ENCODE assay signal across 27 cellular contexts in the genomic region with DNA sequence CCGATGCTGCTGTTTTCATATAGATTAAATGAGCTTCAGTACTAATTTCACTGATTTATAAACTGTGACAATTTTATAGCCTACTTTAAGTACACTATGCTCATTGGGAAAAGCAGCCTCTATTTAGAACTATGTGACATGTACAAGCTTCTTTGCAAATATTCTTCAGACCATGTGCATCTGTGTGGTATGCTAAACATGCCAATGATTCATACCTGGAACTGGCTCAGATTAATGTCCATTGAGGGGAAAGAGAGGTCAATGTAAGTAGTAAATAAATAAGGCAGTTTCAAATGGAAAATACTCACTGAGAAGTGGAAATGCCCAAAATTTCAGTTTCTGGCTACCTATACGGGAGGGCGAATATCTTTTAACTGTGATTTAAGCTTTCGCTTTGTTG.
DNase-seq lines count a peak whose midpoint lies in the region; ATAC-seq and TF ChIP-seq lines count a peak whose summit lies in the region.
"Had no signal": no experiment of that assay in that cellular context is flagged by ENCODE, and none has a peak within 500 bp of the region (broad histone marks: within the 10 kb centered on the region; RNA-seq: fewer than 3 reads in every experiment).

No MANE protein-coding gene starts in this region.

- H3K4me1 Mint-ChIP-seq in Caco-2 (ENCODE audit: low read depth, unreplicated experiment): no peaks in the 10 kb centered on the region

- H3K27me3 Mint-ChIP-seq in Caco-2 (ENCODE audit: insufficient read depth, unreplicated experiment): no peaks in the 10 kb centered on the region
- H3K27me3 Mint-ChIP-seq: CD4-positive, alpha-beta T cell had no signal

- H3K36me3 ChIP-seq in Caco-2 (ENCODE audit: control insufficient read depth, insufficient read depth, low read length) (no peaks in the 10 kb centered on the region), thyroid gland (no peaks in the 10 kb centered on the region)
- H3K36me3 ChIP-seq: BLaER1, Peyer's patch had no signal

- H3K4me3 Mint-ChIP-seq in Caco-2 (ENCODE audit: unreplicated experiment): no peak overlapping the region
- H3K4me3 Mint-ChIP-seq: CD4-positive, alpha-beta T cell; H9; HFFc6 had no signal

- H3K4me3 ChIP-seq in Caco-2 (ENCODE audit: low read depth, low read length) (no peak overlapping the region), thyroid gland (replicated peaks in 1 of 3) (no peak overlapping the region)
- H3K4me3 ChIP-seq: BLaER1, GM23248, Peyer's patch had no signal

- CTCF ChIA-PET in Caco-2 (lab: Charles Lee): no interaction called here

- WGBS in thyroid gland, 2 donors: 92 to 94% methylated on average over 4 of the region's 4 CpGs

- H3K27me3 ChIP-seq in Caco-2 (replicated peaks; ENCODE audit: control insufficient read depth, insufficient read depth, low read length): no peaks in the 10 kb centered on the region
- H3K27me3 ChIP-seq in thyroid gland: no peaks in the 10 kb centered on the region
- H3K27me3 ChIP-seq: BLaER1, Peyer's patch had no signal

- intact Hi-C loops in Caco-2 (cut with micrococcal nuclease; ENCODE audit: unreplicated experiment): no loop called here
- intact Hi-C loops in thyroid gland (cut with DNase I): no loop called here

- no peak for TF ChIP-seq POLR2A in thyroid gland (IDR thresholded peaks at IDR 0.05)

- TF ChIP-seq CTCF in Caco-2 (IDR thresholded peaks at IDR 0.05; ENCODE audit: insufficient read depth in 1 of 2, low read depth in 1 of 2, low read length in 1 of 2, severe bottlenecking in 1 of 2, unreplicated experiment in 1 of 2) (no peak), thyroid gland (IDR thresholded peaks at IDR 0.05) (no peak)

- H3K27ac Mint-ChIP-seq in Caco-2 (ENCODE audit: unreplicated experiment): no peak overlapping the region
- H3K27ac Mint-ChIP-seq: CD4-positive, alpha-beta T cell; HFFc6 had no signal

- no peak for ATAC-seq in HG03097 (IDR thresholded peaks at IDR 0.05; ENCODE audit: low FRiP score, unreplicated experiment)
- ATAC-seq: HepG2, Right ventricle myocardium inferior had no signal

- POLR2A ChIA-PET in Caco-2 (lab: Charles Lee): no interaction called here

- no TSS peak for BruUV-seq in Caco-2 (replicated peaks; lab: Mats Ljungman, UMichigan)

- no peak overlapping the region for H3K27ac ChIP-seq in thyroid gland
- H3K27ac ChIP-seq: BLaER1, GM23248, Peyer's patch had no signal

- no peaks in the 10 kb centered on the region for H3K36me3 Mint-ChIP-seq in Caco-2 (ENCODE audit: insufficient read depth, unreplicated experiment)

- peaks cover 5% of the 10 kb centered on the region for H3K9me3 Mint-ChIP-seq in Caco-2 (ENCODE audit: unreplicated experiment)

- H3K4me1 ChIP-seq in Caco-2: no peaks in the 10 kb centered on the region
- H3K4me1 ChIP-seq in thyroid gland: no peaks in the 10 kb centered on the region
- H3K4me1 ChIP-seq: BLaER1, Peyer's patch had no signal

- H3K9me3 ChIP-seq in Caco-2 (no peaks in the 10 kb centered on the region), thyroid gland (no peaks in the 10 kb centered on the region)
- H3K9me3 ChIP-seq: Peyer's patch had no signal

- DNase-seq in HT1080 (ENCODE audit: low read depth) (peak; percentile 40), astrocyte of the hippocampus (ENCODE audit: low read depth, low spot score) (peak; percentile 68), iris pigment epithelial cell (ENCODE audit: low read depth) (peak; percentile 5), renal cortical epithelial cell (ENCODE audit: low read depth) (peak; percentile 3), Caco-2 (no peak), middle frontal gyrus (ENCODE audit: extremely low spot score, low spot score) (no peak), thyroid gland (no peak)
- DNase-seq: CD4-positive, alpha-beta T cell; COR-L47; DMS 273 treated with DMSO at 0.1 percent for 48 hours; DMS79 treated with DMSO at 0.1 percent for 48 hours; GM23248; H9; HFFc6; KBM-7; MV-4-11; NCI-H1105 treated with DMSO at 0.1 percent for 48 hours; NCI-H2029 treated with DMSO at 0.1 percent for 48 hours; NCI-H226; NCI-H510A treated with DMSO at 0.1 percent for 48 hours; NCI-H774; NK-92 treated with Interleukin-12 subunit alpha and Interleukin-12 subunit beta, amount 100 ng/mL, for 24 hours; Peyer's patch had no signal

Comparison
In these comparisons a context has a peak if more than half of its experiments do, and no peak if none do; other contexts are left out.
1. DNase-seq: peak in HT1080 (single experiment), astrocyte of the hippocampus (single experiment), iris pigment epithelial cell (single experiment) and renal cortical epithelial cell (single experiment); none in Caco-2 (0 of 2), middle frontal gyrus (single experiment) and thyroid gland (0 of 2).